In the genomic region with DNA sequence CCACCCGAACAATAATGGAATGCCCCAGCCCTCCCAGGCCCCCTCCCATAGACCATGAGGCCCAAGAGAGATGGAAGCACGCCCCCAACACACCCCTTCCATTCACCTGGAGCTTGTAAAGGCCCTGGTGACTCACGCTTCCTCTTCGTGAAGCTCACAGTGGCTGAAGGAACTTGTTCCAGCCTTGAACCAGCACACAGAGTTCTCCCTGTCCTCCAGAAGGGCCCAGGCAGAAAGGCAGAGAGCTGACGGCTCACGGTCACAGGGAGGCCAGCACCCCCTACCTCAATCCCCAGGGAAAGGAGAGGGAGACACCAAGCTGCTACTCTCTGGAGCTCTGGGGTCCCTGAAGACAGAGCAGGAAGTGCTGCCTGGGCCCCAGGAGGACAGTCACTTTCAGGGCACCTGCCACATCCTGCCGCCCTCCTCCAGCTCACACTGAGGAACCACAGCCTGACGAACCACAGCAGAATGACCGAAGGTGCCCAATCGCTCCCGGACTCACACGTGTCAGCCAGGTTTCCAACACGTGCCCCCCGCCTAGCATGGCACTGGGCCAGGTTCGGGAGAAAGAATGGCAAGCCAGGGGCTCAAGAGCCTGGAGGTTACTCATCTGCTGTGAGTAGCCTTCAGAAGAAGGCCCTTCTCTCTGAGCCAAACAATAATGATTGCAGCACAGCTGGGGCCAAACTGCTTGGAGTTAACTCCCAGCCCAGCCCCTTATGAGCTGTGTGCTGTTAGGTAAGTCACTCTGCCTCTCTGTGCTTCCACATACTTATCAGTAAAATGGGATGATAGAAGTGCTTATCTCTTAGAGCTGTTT, we compare ENCODE assay signal across 1 cellular context.
A peak's percentile ranks its signal among the peaks of the same experiment; 100 is the strongest.
TF ChIP-seq lines count a peak whose summit lies in the region.

No MANE protein-coding gene starts in this region.

TF ChIP-seq in K562, 482 proteins besides CTCF, POLR2A, EP300 and RAD21:
- TF ChIP-seq, protein P1, sequence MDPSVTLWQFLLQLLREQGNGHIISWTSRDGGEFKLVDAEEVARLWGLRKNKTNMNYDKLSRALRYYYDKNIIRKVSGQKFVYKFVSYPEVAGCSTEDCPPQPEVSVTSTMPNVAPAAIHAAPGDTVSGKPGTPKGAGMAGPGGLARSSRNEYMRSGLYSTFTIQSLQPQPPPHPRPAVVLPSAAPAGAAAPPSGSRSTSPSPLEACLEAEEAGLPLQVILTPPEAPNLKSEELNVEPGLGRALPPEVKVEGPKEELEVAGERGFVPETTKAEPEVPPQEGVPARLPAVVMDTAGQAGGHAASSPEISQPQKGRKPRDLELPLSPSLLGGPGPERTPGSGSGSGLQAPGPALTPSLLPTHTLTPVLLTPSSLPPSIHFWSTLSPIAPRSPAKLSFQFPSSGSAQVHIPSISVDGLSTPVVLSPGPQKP (CRISPR knock-in tag; IDR thresholded peaks at IDR 0.05): 0 out of 2 replicates have a peak, but pooled peaks have one; percentile 59
- TF ChIP-seq BCOR (IDR thresholded peaks at IDR 0.05) (peak; percentile 72; the same call in 1 of the 2 replicates), PHF20 (IDR thresholded peaks at IDR 0.05; ENCODE audit: partially characterized antibody) (no peak), RBM25 (IDR thresholded peaks at IDR 0.05; ENCODE audit: low read depth, low read length, severe bottlenecking) (peak; percentile 62), ZNF41 (CRISPR knock-in tag; conservative IDR thresholded peaks at IDR 0.05) (no peak), ZFP36 (IDR thresholded peaks at IDR 0.05; ENCODE audit: low read depth, low read length, partially characterized antibody) (peak; percentile 79), HNRNPH1 (optimal IDR thresholded peaks at IDR 0.05; ENCODE audit: low read depth, low read length) (no peak), NFIC (IDR thresholded peaks at IDR 0.05) (peak; percentile 77), IRF2 (CRISPR knock-in tag; IDR thresholded peaks at IDR 0.05) (0 out of 2 replicates have a peak, but pooled peaks have one; percentile 69), ZNF589 (CRISPR knock-in tag; IDR thresholded peaks at IDR 0.05; ENCODE audit: low read depth) (0 out of 2 replicates have a peak, but pooled peaks have one; percentile 25), YY1 (IDR thresholded peaks at IDR 0.05; ENCODE audit: borderline replicate concordance in 1 of 3, control insufficient read depth in 1 of 3, extremely low read depth in 1 of 3, insufficient read depth in 3 of 3, insufficient read length in 1 of 3, insufficient replicate concordance in 2 of 3, low read depth in 1 of 3, low read length in 2 of 3) (peak in 1 of 3 experiments; percentile 3), BHLHE40 (IDR thresholded peaks at IDR 0.05; ENCODE audit: low read length) (0 out of 2 replicates have a peak, but pooled peaks have one; percentile 10)
- TF ChIP-seq, protein P2, sequence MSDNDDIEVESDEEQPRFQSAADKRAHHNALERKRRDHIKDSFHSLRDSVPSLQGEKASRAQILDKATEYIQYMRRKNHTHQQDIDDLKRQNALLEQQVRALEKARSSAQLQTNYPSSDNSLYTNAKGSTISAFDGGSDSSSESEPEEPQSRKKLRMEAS (CRISPR knock-in tag; IDR thresholded peaks at IDR 0.05): peak; percentile 64
- TF ChIP-seq, protein P3, sequence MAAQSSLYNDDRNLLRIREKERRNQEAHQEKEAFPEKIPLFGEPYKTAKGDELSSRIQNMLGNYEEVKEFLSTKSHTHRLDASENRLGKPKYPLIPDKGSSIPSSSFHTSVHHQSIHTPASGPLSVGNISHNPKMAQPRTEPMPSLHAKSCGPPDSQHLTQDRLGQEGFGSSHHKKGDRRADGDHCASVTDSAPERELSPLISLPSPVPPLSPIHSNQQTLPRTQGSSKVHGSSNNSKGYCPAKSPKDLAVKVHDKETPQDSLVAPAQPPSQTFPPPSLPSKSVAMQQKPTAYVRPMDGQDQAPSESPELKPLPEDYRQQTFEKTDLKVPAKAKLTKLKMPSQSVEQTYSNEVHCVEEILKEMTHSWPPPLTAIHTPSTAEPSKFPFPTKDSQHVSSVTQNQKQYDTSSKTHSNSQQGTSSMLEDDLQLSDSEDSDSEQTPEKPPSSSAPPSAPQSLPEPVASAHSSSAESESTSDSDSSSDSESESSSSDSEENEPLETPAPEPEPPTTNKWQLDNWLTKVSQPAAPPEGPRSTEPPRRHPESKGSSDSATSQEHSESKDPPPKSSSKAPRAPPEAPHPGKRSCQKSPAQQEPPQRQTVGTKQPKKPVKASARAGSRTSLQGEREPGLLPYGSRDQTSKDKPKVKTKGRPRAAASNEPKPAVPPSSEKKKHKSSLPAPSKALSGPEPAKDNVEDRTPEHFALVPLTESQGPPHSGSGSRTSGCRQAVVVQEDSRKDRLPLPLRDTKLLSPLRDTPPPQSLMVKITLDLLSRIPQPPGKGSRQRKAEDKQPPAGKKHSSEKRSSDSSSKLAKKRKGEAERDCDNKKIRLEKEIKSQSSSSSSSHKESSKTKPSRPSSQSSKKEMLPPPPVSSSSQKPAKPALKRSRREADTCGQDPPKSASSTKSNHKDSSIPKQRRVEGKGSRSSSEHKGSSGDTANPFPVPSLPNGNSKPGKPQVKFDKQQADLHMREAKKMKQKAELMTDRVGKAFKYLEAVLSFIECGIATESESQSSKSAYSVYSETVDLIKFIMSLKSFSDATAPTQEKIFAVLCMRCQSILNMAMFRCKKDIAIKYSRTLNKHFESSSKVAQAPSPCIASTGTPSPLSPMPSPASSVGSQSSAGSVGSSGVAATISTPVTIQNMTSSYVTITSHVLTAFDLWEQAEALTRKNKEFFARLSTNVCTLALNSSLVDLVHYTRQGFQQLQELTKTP (IDR thresholded peaks at IDR 0.05; ENCODE audit: low read depth in 1 of 2, partially characterized antibody in 2 of 2): no peak
- TF ChIP-seq, protein P4, sequence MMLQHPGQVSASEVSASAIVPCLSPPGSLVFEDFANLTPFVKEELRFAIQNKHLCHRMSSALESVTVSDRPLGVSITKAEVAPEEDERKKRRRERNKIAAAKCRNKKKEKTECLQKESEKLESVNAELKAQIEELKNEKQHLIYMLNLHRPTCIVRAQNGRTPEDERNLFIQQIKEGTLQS (IDR thresholded peaks at IDR 0.05): peak; percentile 31; the same call in 1 of the 2 replicates
- TF ChIP-seq, protein P4 (CRISPR knock-in tag; conservative IDR thresholded peaks at IDR 0.05): no peak
TF ChIP-seq in K562: peak in this region for 11.
